Comparison of ENCODE assay signal across 28 cellular contexts in the genomic region with DNA sequence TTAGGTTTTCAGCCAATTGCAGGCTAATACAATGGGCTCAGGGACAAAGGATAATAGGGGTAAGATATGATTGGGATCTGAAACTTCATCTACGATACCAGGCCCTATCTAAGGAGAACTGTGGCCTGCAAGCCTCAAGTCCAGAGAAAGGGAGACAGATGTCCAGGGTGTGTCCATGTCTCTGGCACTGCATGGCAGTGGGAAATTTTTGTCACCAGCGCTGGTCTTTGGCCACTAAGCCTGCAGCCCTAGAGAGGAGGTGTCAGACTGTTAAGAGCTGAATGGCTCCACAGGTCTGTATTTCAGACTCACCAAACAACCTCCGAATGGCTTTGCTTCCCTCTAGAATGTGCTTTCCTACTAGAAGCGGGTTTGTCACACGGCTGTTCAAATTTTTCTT. TPM values are rescaled to one million over a fixed set of nuclear protein-coding genes. Genes with fewer than 3 reads are reported as not detected.
A peak's percentile ranks its signal among the peaks of the same experiment; 100 is the strongest.
DNase-seq lines count a peak whose midpoint lies in the region; ATAC-seq, FAIRE-seq and TF ChIP-seq lines count a peak whose summit lies in the region.
"Had no signal": no experiment of that assay in that cellular context is flagged by ENCODE, and none has a peak within 500 bp of the region (broad histone marks: within the 10 kb centered on the region; RNA-seq: fewer than 3 reads in every experiment).

No MANE protein-coding gene starts in this region.

- no peak overlapping the region for H3K27ac Mint-ChIP-seq in chondrocyte (ENCODE audit: unreplicated experiment)
- H3K27ac Mint-ChIP-seq: CD14-positive monocyte; CD4-positive, alpha-beta memory T cell had no signal

- H3K27me3 Mint-ChIP-seq in chondrocyte (ENCODE audit: low read depth), result no peaks in the 10 kb centered on the region
- H3K27me3 Mint-ChIP-seq: CD4-positive, alpha-beta memory T cell had no signal

- no peak for TF ChIP-seq CTCF in RWPE2 (IDR thresholded peaks at IDR 0.05; ENCODE audit: poor library complexity, severe bottlenecking)
- no peak for TF ChIP-seq CTCF in chondrocyte (IDR thresholded peaks at IDR 0.05)
- TF ChIP-seq CTCF in suprapubic skin (IDR thresholded peaks at IDR 0.05), result no peak

- H3K4me3 Mint-ChIP-seq in chondrocyte (ENCODE audit: unreplicated experiment), result no peak overlapping the region
- H3K4me3 Mint-ChIP-seq: CD14-positive monocyte; CD4-positive, alpha-beta memory T cell; CD4-positive, CD25-positive, alpha-beta regulatory T cell; CD8-positive, alpha-beta memory T cell had no signal

- H3K4me1 ChIP-seq in RWPE2 (ENCODE audit: insufficient read depth, poor library complexity, severe bottlenecking) (no peaks in the 10 kb centered on the region), suprapubic skin (peaks cover 8% of the 10 kb centered on the region)
- H3K4me1 ChIP-seq: BE2C, BLaER1 had no signal

- no peak for TF ChIP-seq EP300 in suprapubic skin (IDR thresholded peaks at IDR 0.05)

- H3K27ac ChIP-seq in RWPE2 (ENCODE audit: poor library complexity, severe bottlenecking) (no peak overlapping the region), suprapubic skin (no peak overlapping the region)
- H3K27ac ChIP-seq: BLaER1 had no signal

- no peak for ATAC-seq in RWPE2 (ENCODE audit: low read depth)
- ATAC-seq in stimulated activated naive CD8-positive, alpha-beta T cell treated with anti-CD3 and anti-CD28 coated beads, Interleukin-15, Interleukin-2, amounts not matched to agents 100 U/mL and 50 U/mL, for 24 hours, result no peak
- ATAC-seq: GM12878 had no signal

- H3K4me1 Mint-ChIP-seq in chondrocyte (ENCODE audit: low read depth), result peaks cover 2% of the 10 kb centered on the region
- H3K4me1 Mint-ChIP-seq: CD14-positive monocyte; CD8-positive, alpha-beta memory T cell had no signal

- 93% methylated on average over 5 of the region's 5 CpGs for WGBS in suprapubic skin

- TF ChIP-seq POLR2A in suprapubic skin (IDR thresholded peaks at IDR 0.05) (no peak), GM12892 (IDR thresholded peaks at IDR 0.05; ENCODE audit: low read depth, low read length) (no peak)

- H3K27me3 ChIP-seq in RWPE2 (ENCODE audit: insufficient read depth, poor library complexity, severe bottlenecking) (no peaks in the 10 kb centered on the region), suprapubic skin (no peaks in the 10 kb centered on the region)
- H3K27me3 ChIP-seq: BE2C, BLaER1 had no signal

- no peak for FAIRE-seq in GM12892 (lab: Jason Lieb, UNC)
- FAIRE-seq: A204.1, GM12878, GM19239 had no signal

- H3K36me3 ChIP-seq in RWPE2 (ENCODE audit: low read depth) (no peaks in the 10 kb centered on the region), suprapubic skin (no peaks in the 10 kb centered on the region)
- H3K36me3 ChIP-seq: BE2C, BLaER1 had no signal

- DNase-seq in RWPE2 (ENCODE audit: low spot score), result peak; percentile 9
- DNase-seq in chondrocyte (ENCODE audit: low spot score), result peak; percentile 13
- peak; percentile 52 for DNase-seq in myocyte (ENCODE audit: low read depth)
- DNase-seq in suprapubic skin (ENCODE audit: low spot score in 2 of 2), result peak; percentile 3 to 41
- DNase-seq in GM12892 (ENCODE audit: insufficient read length), result no peak
- DNase-seq in HPDE6-E6E7 (ENCODE audit: extremely low spot score), result no peak
- no peak for DNase-seq in stimulated activated naive CD8-positive, alpha-beta T cell treated with anti-CD3 and anti-CD28 coated beads, Interleukin-15, Interleukin-2, amounts not matched to agents 100 U/mL and 50 U/mL, for 24 hours
- no peak for DNase-seq in NCI-H1092 treated with DMSO at 0.1 percent for 48 hours (lab: John Stamatoyannopoulos, UW)
- DNase-seq: 8988T; ACHN; BE2C; C1 segment of cervical spinal cord; CD4-positive, alpha-beta memory T cell; CD4-positive, CD25-positive, alpha-beta regulatory T cell; CD8-positive, alpha-beta memory T cell; COR-L47; DMS 273 treated with DMSO at 0.1 percent for 48 hours; DMS153; DMS53; DMS79; DND-41; EL; GDM1 had no signal

- H3K9me3 ChIP-seq in RWPE2 (ENCODE audit: severe bottlenecking), result no peaks in the 10 kb centered on the region
- H3K9me3 ChIP-seq in suprapubic skin, result no peaks in the 10 kb centered on the region
- H3K9me3 ChIP-seq: BE2C, BLaER1 had no signal

- H3K9me3 Mint-ChIP-seq in chondrocyte (ENCODE audit: low read depth), result no peaks in the 10 kb centered on the region
- H3K9me3 Mint-ChIP-seq: CD8-positive, alpha-beta memory T cell had no signal

- no peak overlapping the region for H3K4me3 ChIP-seq in RWPE2 (ENCODE audit: severe bottlenecking)
- no peak overlapping the region for H3K4me3 ChIP-seq in suprapubic skin
- H3K4me3 ChIP-seq: BLaER1, GM12878 had no signal

- H3K36me3 Mint-ChIP-seq in chondrocyte (ENCODE audit: low read depth), result no peaks in the 10 kb centered on the region
- H3K36me3 Mint-ChIP-seq: CD14-positive monocyte; CD4-positive, alpha-beta memory T cell; CD4-positive, CD25-positive, alpha-beta regulatory T cell; CD8-positive, alpha-beta memory T cell had no signal

RNA-seq across cellular contexts. Expression of a gene that starts 6.6 kb away (rescaled TPM):
- 20.4 to 24.7 TPM (median 22.5 TPM) in 3 replicates for total RNA-seq in chondrocyte
- total RNA-seq in myocyte, result 8.0 and 14.5 TPM in 2 replicates
- 9.3 TPM for polyA plus RNA-seq in myocyte (2012)
- 10 to 100 TPM; 11.0 to 17.8 (median 15.0) TPM for total RNA-seq in suprapubic skin
- polyA plus RNA-seq in GM12892 (2012; ENCODE audit: missing spikeins), result 18.0 TPM

Comparison
In these comparisons a context has a peak if more than half of its experiments do, and no peak if none do; other contexts are left out.
1. DNase-seq: peak in RWPE2 (single experiment), chondrocyte (single experiment), myocyte (single experiment) and suprapubic skin (2 of 2); none in GM12892 (single experiment), HPDE6-E6E7 (single experiment), stimulated activated naive CD8-positive, alpha-beta T cell treated with anti-CD3 and anti-CD28 coated beads, Interleukin-15, Interleukin-2, amounts not matched to agents 100 U/mL and 50 U/mL, for 24 hours (single experiment) and NCI-H1092 treated with DMSO at 0.1 percent for 48 hours (single experiment).